ENCODE assay signal across 8 cellular contexts in genomic region chr12:53380797-53381738, GRCh38. TPM values are rescaled to one million over a fixed set of nuclear protein-coding genes. Genes with fewer than 3 reads are reported as not detected.
DNase-seq lines count a peak whose midpoint lies in the region; ATAC-seq, FAIRE-seq and TF ChIP-seq lines count a peak whose summit lies in the region.

No MANE protein-coding gene starts in this region.

- peak overlapping the region; percentile 76 for H3K56ac ChIP-seq in IMR-90 (ENCODE audit: extremely low read depth, insufficient read depth, low read length)

- peak overlapping the region; percentile 69 for H4K5ac ChIP-seq in IMR-90 (ENCODE audit: low read depth, low read length)

- peak overlapping the region; percentile 95 for H3K27ac Mint-ChIP-seq in astrocyte (ENCODE audit: unreplicated experiment)

- H3K9me3 ChIP-seq in IMR-90 (ENCODE audit: control insufficient read depth, insufficient read depth, low read length) (no peaks in the 10 kb centered on the region), astrocyte (ENCODE audit: insufficient read depth, low read depth, low read length) (no peaks in the 10 kb centered on the region), thyroid gland (no peaks in the 10 kb centered on the region)

- H2AK9ac ChIP-seq in IMR-90 (replicated peaks; ENCODE audit: low read depth, low read length, poor library complexity), result peak overlapping the region; percentile 91

- peaks cover 22% of the 10 kb centered on the region for H3K36me3 Mint-ChIP-seq in astrocyte (ENCODE audit: low read depth, unreplicated experiment)

- H3K23ac ChIP-seq in IMR-90 (ENCODE audit: low read depth, low read length), result peak overlapping the region; percentile 67; the same call in 1 of the 2 replicates

- peak overlapping the region; percentile 86 for H3K4ac ChIP-seq in IMR-90 (ENCODE audit: low read depth, low read length)

- peak overlapping the region; percentile 89 for H2BK5ac ChIP-seq in IMR-90 (ENCODE audit: low read depth, low read length, poor library complexity, severe bottlenecking)

- peaks cover 43% of the 10 kb centered on the region for H3K79me2 ChIP-seq in astrocyte (ENCODE audit: insufficient read depth, low read length)

- peak; percentile 55 for DNase-seq in AG10803 (ENCODE audit: low read depth)
- DNase-seq in IMR-90, result peak; percentile 57
- DNase-seq in astrocyte (ENCODE audit: low read depth), result no peak
- no peak for DNase-seq in thyroid gland
- no peak for DNase-seq in SHP77 (lab: John Stamatoyannopoulos, UW)
- no peak for DNase-seq in NCI-H524 (lab: John Stamatoyannopoulos, UW)

- peaks cover 33% of the 10 kb centered on the region for H3K4me1 Mint-ChIP-seq in astrocyte (ENCODE audit: low read depth, unreplicated experiment)

- peak overlapping the region; percentile 69 for H3K14ac ChIP-seq in IMR-90 (replicated peaks; ENCODE audit: low read depth, low read length)

- BruUV-seq in IMR-90 (replicated peaks; lab: Mats Ljungman, UMichigan), result no TSS peak

- peak overlapping the region; percentile 69; the same call in 2 of the 3 replicates for H2BK15ac ChIP-seq in IMR-90 (ENCODE audit: low read depth, low read length)

- peak overlapping the region; percentile 17 to 91 for H4K8ac ChIP-seq in IMR-90 (ENCODE audit: low read depth in 2 of 2, low read length in 2 of 2)

- POLR2A ChIA-PET in IMR-90 (lab: Charles Lee; ENCODE audit: unreplicated experiment), result interaction anchor here (0.5 to 0.6 kb wide), 2 partner anchors 8 to 26 kb away, joined by 3 to 4 read pairs; no protein-coding TSS in a partner anchor

- H3K36me3 ChIP-seq in IMR-90 (ENCODE audit: control insufficient read depth, insufficient read depth, low read length) (peaks cover 20% of the 10 kb centered on the region), astrocyte (ENCODE audit: insufficient read depth, low read length) (peaks cover 17% of the 10 kb centered on the region), thyroid gland (peaks cover 28 to 29% of the 10 kb centered on the region in 2 donors)

- peak overlapping the region; percentile 45; the same call in 1 of the 2 replicates for H2BK20ac ChIP-seq in IMR-90 (ENCODE audit: low read depth, low read length)

- ATAC-seq in IMR-90 (ENCODE audit: low read depth) (no peak), HG02588 (IDR thresholded peaks at IDR 0.05; ENCODE audit: unreplicated experiment) (no peak)

- CTCF ChIA-PET in IMR-90 (lab: Yijun Ruan, JAX), result interaction anchor here (1.0 to 2.4 kb wide), 2 partner anchors 29 kb away, joined by 3 to 8 read pairs; no protein-coding TSS in a partner anchor

- H3K4me3 ChIP-seq in AG10803 (ENCODE audit: low read length) (peak overlapping the region; percentile 61), IMR-90 (ENCODE audit: insufficient read depth, low read depth, low read length) (peak overlapping the region; percentile 41), astrocyte (ENCODE audit: insufficient read depth, low read depth, low read length) (peak overlapping the region; percentile 59), thyroid gland (replicated peaks in 1 of 3) (peak overlapping the region in 2 of 3 donors; percentile 4 to 35)

- no peak for TF ChIP-seq RAD21 in IMR-90 (IDR thresholded peaks at IDR 0.05; ENCODE audit: low read length)

- H3K9ac ChIP-seq in IMR-90 (ENCODE audit: low read depth, low read length) (peak overlapping the region; percentile 68), astrocyte (ENCODE audit: low read length) (peak overlapping the region; percentile 86)

- 0% methylated on average over 5 of the region's 21 CpGs; no CpG with 5 or more reads in 1 of the 2 experiments for WGBS in IMR-90 (ENCODE audit: extremely low coverage in 2 of 2, insufficient read length in 1 of 2), 2 experiments
- WGBS in thyroid gland, 2 donors, result 13 to 15% methylated on average over 21 of the region's 21 CpGs

- H2AFZ ChIP-seq in IMR-90 (replicated peaks; ENCODE audit: low read length, poor library complexity), result no peak overlapping the region
- H2AFZ ChIP-seq in astrocyte (ENCODE audit: low read depth, low read length), result no peak overlapping the region

- intact Hi-C loops in IMR-90 (cut with micrococcal nuclease) (loop anchor here (1.0 to 2.0 kb wide), 2 partner anchors 40 to 70 kb away; no protein-coding TSS in a partner anchor), thyroid gland (cut with DNase I) (no loop called here)

- peak overlapping the region; percentile 90 for H3K4me3 Mint-ChIP-seq in astrocyte (ENCODE audit: unreplicated experiment)

- H2AK5ac ChIP-seq in IMR-90 (ENCODE audit: low read depth, low read length), result peak overlapping the region; percentile 92

- H3K4me1 ChIP-seq in IMR-90 (ENCODE audit: control insufficient read depth, insufficient read depth, low read length) (peaks cover 16% of the 10 kb centered on the region), astrocyte (ENCODE audit: insufficient read depth, low read length) (peaks cover 32% of the 10 kb centered on the region), thyroid gland (peaks cover 38 to 57% of the 10 kb centered on the region in 2 donors)

- H3K4me2 ChIP-seq in IMR-90 (ENCODE audit: low read depth, low read length) (peak overlapping the region; percentile 84), astrocyte (ENCODE audit: low read length) (peak overlapping the region; percentile 88)

- dilution Hi-C loops in IMR-90 (cut with HindIII; ENCODE audit: low sequenced_read_pairs, unreplicated experiment), result no loop called here

- peak overlapping the region; percentile 81 for H4K91ac ChIP-seq in IMR-90 (ENCODE audit: insufficient read depth, low read depth, low read length)

- FAIRE-seq in astrocyte (lab: Jason Lieb, UNC), result no peak

- no peaks in the 10 kb centered on the region for H3K27me3 Mint-ChIP-seq in astrocyte (ENCODE audit: low read depth, unreplicated experiment)

- H3K9me1 ChIP-seq in IMR-90 (ENCODE audit: insufficient read depth, low read length), result peaks cover 16% of the 10 kb centered on the region

- in situ Hi-C loops in IMR-90 (cut with MboI; ENCODE audit: low sequenced_read_pairs), result no loop called here

- TF ChIP-seq POLR2A in IMR-90 (IDR thresholded peaks at IDR 0.05; ENCODE audit: low read depth, low read length) (no peak), thyroid gland (IDR thresholded peaks at IDR 0.05) (no peak)

- H3K79me1 ChIP-seq in IMR-90 (ENCODE audit: low read depth in 1 of 2, low read length in 2 of 2), result peaks cover 17 to 31% of the 10 kb centered on the region in 2 experiments

- H3K27ac ChIP-seq in IMR-90 (ENCODE audit: insufficient read depth, low read length) (peak overlapping the region; percentile 83), astrocyte (ENCODE audit: low read depth, low read length) (peak overlapping the region; percentile 53), layer of hippocampus (ENCODE audit: low read depth, low read length) (peak overlapping the region; percentile 21), thyroid gland (peak overlapping the region; percentile 48 to 84 (median 74))

- TF ChIP-seq CTCF in AG10803 (conservative IDR thresholded peaks at IDR 0.05; ENCODE audit: low read length), result no peak
- TF ChIP-seq CTCF in IMR-90 (conservative IDR thresholded peaks at IDR 0.05; ENCODE audit: low read depth, low read length), result no peak
- no peak for TF ChIP-seq CTCF in astrocyte (IDR thresholded peaks at IDR 0.05; ENCODE audit: insufficient read depth, low read depth, low read length)
- TF ChIP-seq CTCF in thyroid gland (IDR thresholded peaks at IDR 0.05), result no peak

- H2BK120ac ChIP-seq in IMR-90 (ENCODE audit: low read depth, low read length), result peak overlapping the region; percentile 81

- H3K9me3 Mint-ChIP-seq in astrocyte (ENCODE audit: unreplicated experiment), result no peaks in the 10 kb centered on the region

- peak overlapping the region; percentile 48 for H3K18ac ChIP-seq in IMR-90 (ENCODE audit: low read depth, low read length)

- H4K20me1 ChIP-seq in IMR-90 (ENCODE audit: insufficient read depth, low read length), result peaks cover 14% of the 10 kb centered on the region; the same call in 1 of the 2 replicates
- peaks cover 36% of the 10 kb centered on the region for H4K20me1 ChIP-seq in astrocyte (ENCODE audit: insufficient read depth, low read length)

- no peaks in the 10 kb centered on the region for H3K27me3 ChIP-seq in IMR-90 (ENCODE audit: control insufficient read depth, insufficient read depth, low read length)
- H3K27me3 ChIP-seq in astrocyte (ENCODE audit: insufficient read depth, low read length), result no peaks in the 10 kb centered on the region
- H3K27me3 ChIP-seq in layer of hippocampus (ENCODE audit: control insufficient read depth, insufficient read depth, low read length), result no peaks in the 10 kb centered on the region
- H3K27me3 ChIP-seq in thyroid gland, result no peaks in the 10 kb centered on the region

TF ChIP-seq in IMR-90, 13 proteins besides CTCF, POLR2A, EP300 and RAD21:
- TF ChIP-seq MXI1 (IDR thresholded peaks at IDR 0.05; ENCODE audit: borderline replicate concordance, low read depth, low read length), result no peak
- no peak for TF ChIP-seq RFX5 (IDR thresholded peaks at IDR 0.05; ENCODE audit: low read depth, low read length)
- TF ChIP-seq FOS (IDR thresholded peaks at IDR 0.05; ENCODE audit: low read depth, low read length), result peak; percentile 13; the same call in 1 of the 2 replicates
- peak; percentile 93 for TF ChIP-seq CEBPB (IDR thresholded peaks at IDR 0.05; ENCODE audit: low read depth, low read length)

RNA-seq across cellular contexts. Expression of gene SP1, which starts 1.1 kb away (rescaled TPM):
- total RNA-seq in IMR-90 (2012; rRNA removed) (45.0 and 53.6 TPM in 2 replicates), astrocyte (48.7 and 50.6 TPM in 2 replicates), thyroid gland (10 to 100 TPM; 55.9 to 73.1 (median 67.7) TPM)
- polyA plus RNA-seq in IMR-90 (2012; rRNA removed), result 19.7 and 21.2 TPM in 2 replicates
- 4.3 and 9.9 TPM in 2 replicates for polyA plus RNA-seq in IMR-90 (2012; cell fraction: cytosol; rRNA removed)
- 24.6 and 42.1 TPM in 2 replicates for polyA plus RNA-seq in IMR-90 (2012; cell fraction: nucleus; rRNA removed; ENCODE audit: low replicate concordance)

RNA-seq across cellular contexts. Expression of gene AMHR2, which starts 42.6 kb away (rescaled TPM):
- total RNA-seq in IMR-90 (2012; rRNA removed) (not detected in 2 replicates), astrocyte (not detected in 2 replicates), thyroid gland (under 1 TPM in 1 of 4 donors, not detected in 3; 0.40 TPM)
- not detected in 2 replicates for polyA plus RNA-seq in IMR-90 (2012; rRNA removed)
- not detected in 2 replicates for polyA plus RNA-seq in IMR-90 (2012; cell fraction: cytosol; rRNA removed)
- 0.04 TPM in 1 of 2 replicates, not detected in the other for polyA plus RNA-seq in IMR-90 (2012; cell fraction: nucleus; rRNA removed; ENCODE audit: low replicate concordance)

RNA-seq across cellular contexts. Expression of gene SP7, which starts 44.9 kb away (rescaled TPM):
- total RNA-seq in IMR-90 (2012; rRNA removed), result not detected in 2 replicates
- polyA plus RNA-seq in IMR-90 (2012; rRNA removed), result not detected in 2 replicates
- polyA plus RNA-seq in IMR-90 (2012; cell fraction: cytosol; rRNA removed), result not detected in 2 replicates
- polyA plus RNA-seq in IMR-90 (2012; cell fraction: nucleus; rRNA removed; ENCODE audit: low replicate concordance), result not detected in 2 replicates
- total RNA-seq in astrocyte, result not detected in 2 replicates
- not detected for total RNA-seq in thyroid gland

RNA-seq across cellular contexts. Expression of gene AAAS, which starts 59.7 kb away (rescaled TPM):
- total RNA-seq in IMR-90 (2012; rRNA removed) (37.5 and 44.6 TPM in 2 replicates), astrocyte (40.8 and 44.4 TPM in 2 replicates), thyroid gland (10 to 100 TPM; 45.6 to 67.6 (median 47.2) TPM)
- 67.1 and 71.9 TPM in 2 replicates for polyA plus RNA-seq in IMR-90 (2012; rRNA removed)
- 45.2 and 62.4 TPM in 2 replicates for polyA plus RNA-seq in IMR-90 (2012; cell fraction: cytosol; rRNA removed)
- polyA plus RNA-seq in IMR-90 (2012; cell fraction: nucleus; rRNA removed; ENCODE audit: low replicate concordance), result 345 TPM in 2 replicates

Comparison
In these comparisons a context has a peak if more than half of its experiments do, and no peak if none do; other contexts are left out.
1. DNase-seq: peak in AG10803 (single experiment) and IMR-90 (single experiment); none in astrocyte (single experiment), thyroid gland (0 of 2), SHP77 (0 of 2) and NCI-H524 (0 of 2).
2. H3K27ac ChIP-seq: peak in every context shown above with its lines; median percentile 83 in IMR-90; 74 in thyroid gland; 53 in astrocyte; 21 in layer of hippocampus.
3. Peak in every context shown above with its lines, with median percentiles within 50 percentile points of each other: H3K4me3 ChIP-seq.